In the genomic region with DNA sequence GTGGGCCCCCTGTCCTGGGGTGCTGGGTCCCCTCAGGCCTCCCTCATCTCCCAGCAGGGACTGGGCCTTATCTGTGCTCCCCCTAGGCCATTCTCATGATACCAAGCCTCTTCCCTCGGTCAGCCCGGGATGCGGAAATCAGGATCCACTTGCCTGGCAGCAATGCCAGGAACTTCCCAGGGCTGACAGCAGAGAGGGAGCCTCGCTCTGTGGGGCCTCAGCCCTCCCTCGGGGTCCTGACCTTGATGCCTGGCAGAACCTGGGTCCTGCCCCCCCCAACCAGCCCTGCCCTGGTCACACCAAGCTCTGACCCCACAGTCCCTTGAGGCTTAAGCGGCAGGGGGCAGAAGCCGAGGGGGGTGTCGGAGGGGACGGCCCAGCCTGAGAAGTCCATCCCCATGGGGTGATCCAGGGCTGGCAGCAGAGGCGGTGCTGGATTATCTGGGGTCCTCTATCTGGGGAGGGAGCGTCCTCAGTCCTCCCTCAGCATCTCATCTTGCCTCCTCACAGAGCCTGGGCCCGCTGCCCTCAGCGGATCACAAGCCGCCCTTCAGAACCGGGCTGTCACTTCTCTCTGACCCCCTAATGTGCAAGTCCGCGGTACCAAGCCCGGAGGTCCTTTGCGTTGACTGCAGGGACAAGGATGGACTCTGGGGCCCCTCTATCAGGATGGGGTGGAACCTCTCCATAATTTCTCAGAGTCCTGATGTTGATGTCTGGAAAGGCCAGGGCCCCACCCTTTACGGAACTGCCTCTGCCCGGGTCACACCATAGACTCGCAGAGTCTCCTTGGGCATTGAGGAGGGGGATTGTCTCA, we compare ENCODE assay signal across 16 cellular contexts. TPM values are rescaled to one million over a fixed set of nuclear protein-coding genes. Genes with fewer than 3 reads are reported as not detected.
DNase-seq lines count a peak whose midpoint lies in the region; ATAC-seq, FAIRE-seq and TF ChIP-seq lines count a peak whose summit lies in the region.
"Not testable (repeated sequence)": the region's sequence is repeated elsewhere in the genome, so short reads cannot be mapped to it uniquely, and the experiment has no call there.
"Had no signal": no experiment of that assay in that cellular context is flagged by ENCODE, and none has a peak within 500 bp of the region (broad histone marks: within the 10 kb centered on the region; RNA-seq: fewer than 3 reads in every experiment).

No MANE protein-coding gene starts in this region.

- H3K27ac ChIP-seq in WERI-Rb-1; coronary artery; aorta (ENCODE audit: low read depth in 1 of 2, low read length in 2 of 2): not testable (repeated sequence)

- peak; percentile 88 for FAIRE-seq in bronchial epithelial cell (lab: Jason Lieb, UNC)

- H3K4me3 ChIP-seq in WERI-Rb-1 (ENCODE audit: low read depth, low read length); bronchial epithelial cell (ENCODE audit: low read depth, low read length); coronary artery; aorta (ENCODE audit: low read length in 2 of 2): not testable (repeated sequence)

- intact Hi-C loops in cardiac septum (cut with DNase I); sciatic nerve (cut with DNase I): not testable (repeated sequence)
- intact Hi-C loops in aorta (cut with DNase I) = loop anchor here in 1 of 2 donors (10.0 kb wide), 1 partner anchor 77 kb away; no protein-coding TSS in a partner anchor

- not testable (repeated sequence) for H3K9me3 ChIP-seq in WERI-Rb-1 (ENCODE audit: severe bottlenecking); aorta (ENCODE audit: control insufficient read depth, low read length)

- H3K27me3 ChIP-seq in WERI-Rb-1 (ENCODE audit: insufficient read depth, low read depth, severe bottlenecking) = peaks cover 38% of the 10 kb centered on the region
- not testable (repeated sequence) for H3K27me3 ChIP-seq in bronchial epithelial cell (ENCODE audit: control insufficient read depth, insufficient read depth, low read length); aorta (ENCODE audit: control insufficient read depth in 1 of 2, insufficient read depth in 2 of 2, low read length in 1 of 2)

- TF ChIP-seq CTCF in WERI-Rb-1 (IDR thresholded peaks at IDR 0.05; ENCODE audit: low read depth, low read length); bronchial epithelial cell (IDR thresholded peaks at IDR 0.05; ENCODE audit: insufficient read depth, low read length, severe bottlenecking); coronary artery (IDR thresholded peaks at IDR 0.05): not testable (repeated sequence)

- 89 to 92% methylated on average over 22 of the region's 22 CpGs for WGBS in aorta, 2 donors

- not testable (repeated sequence) for H3K4me1 ChIP-seq in aorta (ENCODE audit: control insufficient read depth in 1 of 2, insufficient read depth in 2 of 2, low read length in 2 of 2)

- not testable (repeated sequence) for ATAC-seq in sciatic nerve
- peak; percentile 39 for ATAC-seq in aorta (ENCODE audit: low FRiP score)

- H3K36me3 ChIP-seq in WERI-Rb-1; bronchial epithelial cell (ENCODE audit: control insufficient read depth, insufficient read depth, low read length); aorta (ENCODE audit: control insufficient read depth in 1 of 2, insufficient read depth in 2 of 2, low read length in 1 of 2): not testable (repeated sequence)

- DNase-seq in WERI-Rb-1 (peak; percentile 1), coronary artery (ENCODE audit: low spot score) (peak; percentile 41), cardiac septum (ENCODE audit: low spot score) (peak; percentile 55), mesenteric fat pad (ENCODE audit: low spot score) (peak; percentile 81), sciatic nerve (ENCODE audit: low spot score) (peak; percentile 25), aorta (peak in 1 of 2 donors; percentile 38)
- not testable (repeated sequence) for DNase-seq in bronchial epithelial cell (ENCODE audit: low read depth)

RNA-seq across cellular contexts. Expression of gene HSFX1, which starts 11.8 kb away (rescaled TPM):
- total RNA-seq in bronchial epithelial cell (0.53 and 0.77 TPM in 2 replicates), cardiac septum (2.0 TPM), mesenteric fat pad (0.64 TPM), sciatic nerve (2.9 TPM), aorta (1 to 10 TPM; 2.2 to 3.5 TPM)
- 1 to 10 TPM; 1.3 to 2.1 TPM for polyA plus RNA-seq in aorta
- total RNA-seq: H4 had no signal
- polyA plus RNA-seq: CD4-positive, alpha-beta memory T cell; GM23338 had no signal

RNA-seq across cellular contexts. Expression of gene MAGEA9, which starts 19.7 kb away (rescaled TPM):
- total RNA-seq in bronchial epithelial cell (not detected in 2 replicates), cardiac septum (not detected), mesenteric fat pad (not detected), sciatic nerve (not detected), aorta (not detected)
- not detected for polyA plus RNA-seq in aorta
- total RNA-seq: A673; Calu3; CD4-positive, alpha-beta memory T cell; Daoy; G401; GM23338; H4 had no signal
- polyA plus RNA-seq: BJ; CD4-positive, alpha-beta memory T cell; GM23338 had no signal

RNA-seq across cellular contexts. Expression of gene MAGEA11, which starts 50.2 kb away (rescaled TPM):
- not detected in 2 replicates for total RNA-seq in bronchial epithelial cell
- not detected for total RNA-seq in cardiac septum
- total RNA-seq in mesenteric fat pad = not detected
- not detected for total RNA-seq in sciatic nerve
- not detected for total RNA-seq in aorta
- not detected for polyA plus RNA-seq in aorta
- total RNA-seq: A673; Calu3; CD4-positive, alpha-beta memory T cell; G401; GM23338; H9 had no signal
- polyA plus RNA-seq: BJ; CD4-positive, alpha-beta memory T cell; GM23338 had no signal
